ENCODE assay signal across 1 cellular context in the genomic region with DNA sequence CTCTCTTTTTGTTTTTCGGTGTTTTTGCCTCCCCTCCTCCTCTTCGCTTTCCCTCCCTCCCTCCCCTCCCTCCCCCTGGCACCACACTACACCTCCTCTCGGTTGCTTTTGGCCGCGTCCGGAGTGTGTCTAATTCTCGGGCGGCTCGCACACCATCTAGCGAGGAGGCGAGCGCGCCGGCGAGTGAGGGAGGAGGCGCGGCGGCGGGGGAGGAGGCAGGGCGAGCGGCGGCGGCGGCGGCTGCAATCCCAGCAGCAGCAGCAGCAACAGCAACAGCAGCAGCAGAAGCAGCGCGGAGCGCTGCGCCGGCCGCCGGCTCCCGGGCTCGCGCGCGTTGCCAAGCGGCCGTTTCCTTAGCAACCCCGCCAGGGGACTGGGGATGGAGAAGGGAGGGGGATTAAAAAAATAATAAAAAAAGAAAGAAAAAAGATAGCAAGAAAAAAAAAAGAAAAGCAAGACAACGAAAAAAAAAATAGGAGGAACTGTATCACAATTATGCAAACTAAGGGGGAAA.
TF ChIP-seq lines count a peak whose summit lies in the region.

No MANE protein-coding gene starts in this region.

TF ChIP-seq in HEK293, 187 proteins besides CTCF, POLR2A, EP300 and RAD21 (continued from another document):
- TF ChIP-seq, protein P1, sequence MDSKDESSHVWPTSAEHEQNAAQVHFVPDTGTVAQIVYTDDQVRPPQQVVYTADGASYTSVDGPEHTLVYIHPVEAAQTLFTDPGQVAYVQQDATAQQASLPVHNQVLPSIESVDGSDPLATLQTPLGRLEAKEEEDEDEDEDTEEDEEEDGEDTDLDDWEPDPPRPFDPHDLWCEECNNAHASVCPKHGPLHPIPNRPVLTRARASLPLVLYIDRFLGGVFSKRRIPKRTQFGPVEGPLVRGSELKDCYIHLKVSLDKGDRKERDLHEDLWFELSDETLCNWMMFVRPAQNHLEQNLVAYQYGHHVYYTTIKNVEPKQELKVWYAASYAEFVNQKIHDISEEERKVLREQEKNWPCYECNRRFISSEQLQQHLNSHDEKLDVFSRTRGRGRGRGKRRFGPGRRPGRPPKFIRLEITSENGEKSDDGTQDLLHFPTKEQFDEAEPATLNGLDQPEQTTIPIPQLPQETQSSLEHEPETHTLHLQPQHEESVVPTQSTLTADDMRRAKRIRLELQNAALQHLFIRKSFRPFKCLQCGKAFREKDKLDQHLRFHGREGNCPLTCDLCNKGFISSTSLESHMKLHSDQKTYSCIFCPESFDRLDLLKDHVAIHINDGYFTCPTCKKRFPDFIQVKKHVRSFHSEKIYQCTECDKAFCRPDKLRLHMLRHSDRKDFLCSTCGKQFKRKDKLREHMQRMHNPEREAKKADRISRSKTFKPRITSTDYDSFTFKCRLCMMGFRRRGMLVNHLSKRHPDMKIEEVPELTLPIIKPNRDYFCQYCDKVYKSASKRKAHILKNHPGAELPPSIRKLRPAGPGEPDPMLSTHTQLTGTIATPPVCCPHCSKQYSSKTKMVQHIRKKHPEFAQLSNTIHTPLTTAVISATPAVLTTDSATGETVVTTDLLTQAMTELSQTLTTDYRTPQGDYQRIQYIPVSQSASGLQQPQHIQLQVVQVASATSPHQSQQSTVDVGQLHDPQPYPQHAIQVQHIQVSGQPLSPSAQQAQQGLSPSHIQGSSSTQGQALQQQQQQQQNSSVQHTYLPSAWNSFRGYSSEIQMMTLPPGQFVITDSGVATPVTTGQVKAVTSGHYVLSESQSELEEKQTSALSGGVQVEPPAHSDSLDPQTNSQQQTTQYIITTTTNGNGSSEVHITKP (tag by site-specific recombination; IDR thresholded peaks at IDR 0.05) = peak; percentile 75
- TF ChIP-seq PATZ1 (tag by site-specific recombination; IDR thresholded peaks at IDR 0.05) (no peak), ZBTB26 (tag by site-specific recombination; optimal IDR thresholded peaks at IDR 0.05) (peak; percentile 9), ZNF530 (tag by site-specific recombination; IDR thresholded peaks at IDR 0.05; ENCODE audit: low read depth) (no peak), MZF1 (tag by site-specific recombination; IDR thresholded peaks at IDR 0.05; ENCODE audit: borderline replicate concordance) (peak; percentile 21; the same call in 1 of the 2 replicates), ZNF280C (tag by site-specific recombination; IDR thresholded peaks at IDR 0.05) (no peak), MYNN (tag by site-specific recombination; IDR thresholded peaks at IDR 0.05; ENCODE audit: borderline replicate concordance) (peak; percentile 98), ZNF561 (tag by site-specific recombination; IDR thresholded peaks at IDR 0.05; ENCODE audit: borderline replicate concordance) (peak; percentile 64; the same call in 1 of the 2 replicates), SETDB1 (IDR thresholded peaks at IDR 0.05; ENCODE audit: insufficient read length, low read length) (no peak), ZNF560 (tag by site-specific recombination; IDR thresholded peaks at IDR 0.05; ENCODE audit: borderline replicate concordance) (0 out of 2 replicates have a peak, but pooled peaks have one; percentile 60), ZNF610 (tag by site-specific recombination; IDR thresholded peaks at IDR 0.05; ENCODE audit: borderline replicate concordance) (peak; percentile 32; the same call in 1 of the 2 replicates), ZFHX2 (tag by site-specific recombination; conservative IDR thresholded peaks at IDR 0.05) (peak; percentile 53; the same call in 1 of the 2 replicates), ZNF335 (tag by site-specific recombination; conservative IDR thresholded peaks at IDR 0.05) (peak; percentile 76), ZNF140 (tag by site-specific recombination; IDR thresholded peaks at IDR 0.05) (no peak), ZNF664 (tag by site-specific recombination; IDR thresholded peaks at IDR 0.05) (no peak), ZNF175 (tag by site-specific recombination; IDR thresholded peaks at IDR 0.05) (no peak), ZNF184 (tag by site-specific recombination; IDR thresholded peaks at IDR 0.05) (0 out of 2 replicates have a peak, but pooled peaks have one; percentile 24), ZNF624 (tag by site-specific recombination; IDR thresholded peaks at IDR 0.05) (no peak), EGR2 (tag by site-specific recombination; IDR thresholded peaks at IDR 0.05; ENCODE audit: low read depth) (peak; percentile 49; the same call in 1 of the 2 replicates), IKZF3 (tag by site-specific recombination; IDR thresholded peaks at IDR 0.05) (no peak), ZNF398 (tag by site-specific recombination; IDR thresholded peaks at IDR 0.05) (peak; percentile 73), ZFP69B (tag by site-specific recombination; IDR thresholded peaks at IDR 0.05) (no peak), ZNF2 (tag by site-specific recombination; IDR thresholded peaks at IDR 0.05) (no peak), ZSCAN30 (tag by site-specific recombination; IDR thresholded peaks at IDR 0.05) (peak; percentile 84), KLF10 (tag by site-specific recombination; IDR thresholded peaks at IDR 0.05) (no peak), ZNF660 (tag by site-specific recombination; IDR thresholded peaks at IDR 0.05) (peak; percentile 66), ZNF391 (tag by site-specific recombination; IDR thresholded peaks at IDR 0.05; ENCODE audit: borderline replicate concordance, low read depth) (no peak)
- TF ChIP-seq, protein P2, sequence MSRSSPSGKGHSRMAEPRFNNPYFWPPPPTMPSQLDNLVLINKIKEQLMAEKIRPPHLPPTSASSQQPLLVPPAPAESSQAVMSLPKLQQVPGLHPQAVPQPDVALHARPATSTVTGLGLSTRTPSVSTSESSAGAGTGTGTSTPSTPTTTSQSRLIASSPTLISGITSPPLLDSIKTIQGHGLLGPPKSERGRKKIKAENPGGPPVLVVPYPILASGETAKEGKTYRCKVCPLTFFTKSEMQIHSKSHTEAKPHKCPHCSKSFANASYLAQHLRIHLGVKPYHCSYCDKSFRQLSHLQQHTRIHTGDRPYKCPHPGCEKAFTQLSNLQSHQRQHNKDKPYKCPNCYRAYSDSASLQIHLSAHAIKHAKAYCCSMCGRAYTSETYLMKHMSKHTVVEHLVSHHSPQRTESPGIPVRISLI (tag by site-specific recombination; IDR thresholded peaks at IDR 0.05) = peak; percentile 8; the same call in 1 of the 2 replicates
TF ChIP-seq in HEK293: peak in this region for 18.
